1 cellular context compared by ENCODE assay signal in the genomic region with DNA sequence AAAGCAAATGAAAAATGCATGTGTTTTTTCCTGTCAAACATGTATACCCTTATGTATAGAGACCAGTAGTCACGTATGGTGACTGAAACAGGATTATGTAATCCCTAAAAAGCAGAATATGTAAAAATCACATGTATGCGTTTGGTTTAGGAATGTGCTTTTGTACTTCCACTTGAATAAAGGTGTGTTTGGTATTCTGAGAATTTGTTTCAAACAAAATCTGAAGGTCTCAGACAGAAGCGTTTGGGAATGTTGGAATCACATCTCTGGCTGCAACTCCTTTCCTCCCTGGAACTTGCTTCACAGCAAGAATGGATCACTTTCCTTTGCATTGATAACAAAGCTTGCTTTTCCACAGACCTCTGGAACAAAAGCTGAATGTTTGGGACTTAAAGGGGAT.
TF ChIP-seq lines count a peak whose summit lies in the region.

No MANE protein-coding gene starts in this region.

TF ChIP-seq in GM23338, 12 proteins besides CTCF, POLR2A, EP300 and RAD21:
- TF ChIP-seq JUNB (IDR thresholded peaks at IDR 0.05; ENCODE audit: unreplicated experiment) = no peak
- no peak for TF ChIP-seq NANOG (IDR thresholded peaks at IDR 0.05; ENCODE audit: borderline replicate concordance)
- TF ChIP-seq, protein P1, sequence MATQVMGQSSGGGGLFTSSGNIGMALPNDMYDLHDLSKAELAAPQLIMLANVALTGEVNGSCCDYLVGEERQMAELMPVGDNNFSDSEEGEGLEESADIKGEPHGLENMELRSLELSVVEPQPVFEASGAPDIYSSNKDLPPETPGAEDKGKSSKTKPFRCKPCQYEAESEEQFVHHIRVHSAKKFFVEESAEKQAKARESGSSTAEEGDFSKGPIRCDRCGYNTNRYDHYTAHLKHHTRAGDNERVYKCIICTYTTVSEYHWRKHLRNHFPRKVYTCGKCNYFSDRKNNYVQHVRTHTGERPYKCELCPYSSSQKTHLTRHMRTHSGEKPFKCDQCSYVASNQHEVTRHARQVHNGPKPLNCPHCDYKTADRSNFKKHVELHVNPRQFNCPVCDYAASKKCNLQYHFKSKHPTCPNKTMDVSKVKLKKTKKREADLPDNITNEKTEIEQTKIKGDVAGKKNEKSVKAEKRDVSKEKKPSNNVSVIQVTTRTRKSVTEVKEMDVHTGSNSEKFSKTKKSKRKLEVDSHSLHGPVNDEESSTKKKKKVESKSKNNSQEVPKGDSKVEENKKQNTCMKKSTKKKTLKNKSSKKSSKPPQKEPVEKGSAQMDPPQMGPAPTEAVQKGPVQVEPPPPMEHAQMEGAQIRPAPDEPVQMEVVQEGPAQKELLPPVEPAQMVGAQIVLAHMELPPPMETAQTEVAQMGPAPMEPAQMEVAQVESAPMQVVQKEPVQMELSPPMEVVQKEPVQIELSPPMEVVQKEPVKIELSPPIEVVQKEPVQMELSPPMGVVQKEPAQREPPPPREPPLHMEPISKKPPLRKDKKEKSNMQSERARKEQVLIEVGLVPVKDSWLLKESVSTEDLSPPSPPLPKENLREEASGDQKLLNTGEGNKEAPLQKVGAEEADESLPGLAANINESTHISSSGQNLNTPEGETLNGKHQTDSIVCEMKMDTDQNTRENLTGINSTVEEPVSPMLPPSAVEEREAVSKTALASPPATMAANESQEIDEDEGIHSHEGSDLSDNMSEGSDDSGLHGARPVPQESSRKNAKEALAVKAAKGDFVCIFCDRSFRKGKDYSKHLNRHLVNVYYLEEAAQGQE (IDR thresholded peaks at IDR 0.05; ENCODE audit: unreplicated experiment) = no peak
- TF ChIP-seq, protein P2, sequence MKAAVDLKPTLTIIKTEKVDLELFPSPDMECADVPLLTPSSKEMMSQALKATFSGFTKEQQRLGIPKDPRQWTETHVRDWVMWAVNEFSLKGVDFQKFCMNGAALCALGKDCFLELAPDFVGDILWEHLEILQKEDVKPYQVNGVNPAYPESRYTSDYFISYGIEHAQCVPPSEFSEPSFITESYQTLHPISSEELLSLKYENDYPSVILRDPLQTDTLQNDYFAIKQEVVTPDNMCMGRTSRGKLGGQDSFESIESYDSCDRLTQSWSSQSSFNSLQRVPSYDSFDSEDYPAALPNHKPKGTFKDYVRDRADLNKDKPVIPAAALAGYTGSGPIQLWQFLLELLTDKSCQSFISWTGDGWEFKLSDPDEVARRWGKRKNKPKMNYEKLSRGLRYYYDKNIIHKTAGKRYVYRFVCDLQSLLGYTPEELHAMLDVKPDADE (IDR thresholded peaks at IDR 0.05) = no peak
- no peak for TF ChIP-seq EZH2phosphoT487 (IDR thresholded peaks at IDR 0.05; ENCODE audit: unreplicated experiment)
- TF ChIP-seq, protein P3, sequence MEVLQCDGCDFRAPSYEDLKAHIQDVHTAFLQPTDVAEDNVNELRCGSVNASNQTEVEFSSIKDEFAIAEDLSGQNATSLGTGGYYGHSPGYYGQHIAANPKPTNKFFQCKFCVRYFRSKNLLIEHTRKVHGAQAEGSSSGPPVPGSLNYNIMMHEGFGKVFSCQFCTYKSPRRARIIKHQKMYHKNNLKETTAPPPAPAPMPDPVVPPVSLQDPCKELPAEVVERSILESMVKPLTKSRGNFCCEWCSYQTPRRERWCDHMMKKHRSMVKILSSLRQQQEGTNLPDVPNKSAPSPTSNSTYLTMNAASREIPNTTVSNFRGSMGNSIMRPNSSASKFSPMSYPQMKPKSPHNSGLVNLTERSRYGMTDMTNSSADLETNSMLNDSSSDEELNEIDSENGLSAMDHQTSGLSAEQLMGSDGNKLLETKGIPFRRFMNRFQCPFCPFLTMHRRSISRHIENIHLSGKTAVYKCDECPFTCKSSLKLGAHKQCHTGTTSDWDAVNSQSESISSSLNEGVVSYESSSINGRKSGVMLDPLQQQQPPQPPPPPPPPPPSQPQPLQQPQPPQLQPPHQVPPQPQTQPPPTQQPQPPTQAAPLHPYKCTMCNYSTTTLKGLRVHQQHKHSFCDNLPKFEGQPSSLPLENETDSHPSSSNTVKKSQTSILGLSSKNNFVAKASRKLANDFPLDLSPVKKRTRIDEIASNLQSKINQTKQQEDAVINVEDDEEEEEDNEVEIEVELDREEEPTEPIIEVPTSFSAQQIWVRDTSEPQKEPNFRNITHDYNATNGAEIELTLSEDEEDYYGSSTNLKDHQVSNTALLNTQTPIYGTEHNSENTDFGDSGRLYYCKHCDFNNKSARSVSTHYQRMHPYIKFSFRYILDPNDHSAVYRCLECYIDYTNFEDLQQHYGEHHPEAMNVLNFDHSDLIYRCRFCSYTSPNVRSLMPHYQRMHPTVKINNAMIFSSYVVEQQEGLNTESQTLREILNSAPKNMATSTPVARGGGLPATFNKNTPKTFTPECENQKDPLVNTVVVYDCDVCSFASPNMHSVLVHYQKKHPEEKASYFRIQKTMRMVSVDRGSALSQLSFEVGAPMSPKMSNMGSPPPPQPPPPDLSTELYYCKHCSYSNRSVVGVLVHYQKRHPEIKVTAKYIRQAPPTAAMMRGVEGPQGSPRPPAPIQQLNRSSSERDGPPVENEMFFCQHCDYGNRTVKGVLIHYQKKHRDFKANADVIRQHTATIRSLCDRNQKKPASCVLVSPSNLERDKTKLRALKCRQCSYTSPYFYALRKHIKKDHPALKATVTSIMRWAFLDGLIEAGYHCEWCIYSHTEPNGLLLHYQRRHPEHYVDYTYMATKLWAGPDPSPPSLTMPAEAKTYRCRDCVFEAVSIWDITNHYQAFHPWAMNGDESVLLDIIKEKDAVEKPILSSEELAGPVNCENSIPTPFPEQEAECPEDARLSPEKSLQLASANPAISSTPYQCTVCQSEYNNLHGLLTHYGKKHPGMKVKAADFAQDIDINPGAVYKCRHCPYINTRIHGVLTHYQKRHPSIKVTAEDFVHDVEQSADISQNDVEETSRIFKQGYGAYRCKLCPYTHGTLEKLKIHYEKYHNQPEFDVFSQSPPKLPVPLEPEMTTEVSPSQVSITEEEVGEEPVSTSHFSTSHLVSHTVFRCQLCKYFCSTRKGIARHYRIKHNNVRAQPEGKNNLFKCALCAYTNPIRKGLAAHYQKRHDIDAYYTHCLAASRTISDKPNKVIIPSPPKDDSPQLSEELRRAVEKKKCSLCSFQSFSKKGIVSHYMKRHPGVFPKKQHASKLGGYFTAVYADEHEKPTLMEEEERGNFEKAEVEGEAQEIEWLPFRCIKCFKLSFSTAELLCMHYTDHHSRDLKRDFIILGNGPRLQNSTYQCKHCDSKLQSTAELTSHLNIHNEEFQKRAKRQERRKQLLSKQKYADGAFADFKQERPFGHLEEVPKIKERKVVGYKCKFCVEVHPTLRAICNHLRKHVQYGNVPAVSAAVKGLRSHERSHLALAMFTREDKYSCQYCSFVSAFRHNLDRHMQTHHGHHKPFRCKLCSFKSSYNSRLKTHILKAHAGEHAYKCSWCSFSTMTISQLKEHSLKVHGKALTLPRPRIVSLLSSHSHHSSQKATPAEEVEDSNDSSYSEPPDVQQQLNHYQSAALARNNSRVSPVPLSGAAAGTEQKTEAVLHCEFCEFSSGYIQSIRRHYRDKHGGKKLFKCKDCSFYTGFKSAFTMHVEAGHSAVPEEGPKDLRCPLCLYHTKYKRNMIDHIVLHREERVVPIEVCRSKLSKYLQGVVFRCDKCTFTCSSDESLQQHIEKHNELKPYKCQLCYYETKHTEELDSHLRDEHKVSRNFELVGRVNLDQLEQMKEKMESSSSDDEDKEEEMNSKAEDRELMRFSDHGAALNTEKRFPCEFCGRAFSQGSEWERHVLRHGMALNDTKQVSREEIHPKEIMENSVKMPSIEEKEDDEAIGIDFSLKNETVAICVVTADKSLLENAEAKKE (CRISPR knock-in tag; IDR thresholded peaks at IDR 0.05) = no peak
- TF ChIP-seq ZNF114 (CRISPR knock-in tag; IDR thresholded peaks at IDR 0.05) = no peak
